In the genomic region with DNA sequence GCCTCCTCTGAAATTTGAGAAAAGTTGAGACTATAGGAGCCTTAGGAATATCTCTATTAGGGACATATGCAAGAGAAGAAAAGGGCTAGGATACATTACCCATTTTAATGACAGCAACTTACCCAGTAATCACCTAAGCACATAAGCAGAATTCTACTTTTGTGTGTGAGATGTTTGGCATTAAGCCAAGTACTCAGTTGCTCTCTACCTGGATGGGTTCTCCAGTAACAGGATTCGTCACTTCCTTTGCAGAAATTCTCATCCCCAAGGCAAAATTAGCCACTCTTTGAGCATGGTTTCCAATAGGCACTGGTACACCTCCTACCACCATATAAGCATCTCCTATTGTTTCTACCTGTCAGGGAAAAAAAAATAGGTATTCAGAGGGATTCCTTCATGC, we compare ENCODE assay signal across 21 cellular contexts.
"Had no signal": no experiment of that assay in that cellular context is flagged by ENCODE, and none has a peak within 500 bp of the region (broad histone marks: within the 10 kb centered on the region; RNA-seq: fewer than 3 reads in every experiment).

No MANE protein-coding gene starts in this region.

- H3K27me3 ChIP-seq: body of pancreas, sigmoid colon, transverse colon, uterus had no signal

- H3K36me3 ChIP-seq: left ventricle myocardium inferior, sigmoid colon, transverse colon, uterus, WERI-Rb-1 had no signal

- H3K4me1 ChIP-seq: body of pancreas, left ventricle myocardium inferior, sigmoid colon, transverse colon, uterus had no signal

- ATAC-seq: body of pancreas; naive thymus-derived CD4-positive, alpha-beta T cell; stimulated activated naive B cell treated with anti-CD40 and anti-IgM and Interleukin-4, amounts not matched to agents 10 μg/mL and 1 μg/mL and 100 μg/mL, for 72 hours had no signal

- H3K4me3 ChIP-seq: body of pancreas, left ventricle myocardium inferior, sigmoid colon, smooth muscle cell, transverse colon, uterus had no signal

- H3K27ac ChIP-seq: body of pancreas, left ventricle myocardium inferior, sigmoid colon, transverse colon, uterus, WERI-Rb-1 had no signal

- DNase-seq: activated CD4-positive, CD25-positive, alpha-beta regulatory T cell treated with anti-CD3 and anti-CD28 coated beads, Interleukin-2, amount 50 U/mL, for 72 hours; activated gamma-delta T cell treated with Interleukin-2 at 50 U/mL for 16 hours; activated T-cell treated with anti-CD3 and anti-CD28 coated beads, Interleukin-2, amount 50 U/mL, for 1 hour; anterior cingulate cortex; body of pancreas; caudate nucleus; dermis blood vessel endothelial cell; effector CD8-positive, alpha-beta T cell; glutamatergic neuron; hippocampal formation; kidney glomerular epithelial cell; left ventricle myocardium inferior; naive thymus-derived CD4-positive, alpha-beta T cell; sigmoid colon; stimulated activated CD4-positive, alpha-beta T cell treated with anti-CD3 and anti-CD28 coated beads, Interleukin-15, amount 100 ng/mL, for 24 hours; stimulated activated CD8-positive, alpha-beta memory T cell treated with anti-CD3 and anti-CD28 coated beads, Interleukin-4, amount 100 ng/mL, for 48 hours; stimulated activated naive B cell treated with anti-CD40 and anti-IgM and Interleukin-4, amounts not matched to agents 10 μg/mL and 1 μg/mL and 100 μg/mL, for 72 hours; transverse colon; uterus; WERI-Rb-1 had no signal

- H3K9me3 ChIP-seq: body of pancreas, sigmoid colon, transverse colon, uterus had no signal
